Comparison of ENCODE assay signal across 22 cellular contexts in the genomic region with DNA sequence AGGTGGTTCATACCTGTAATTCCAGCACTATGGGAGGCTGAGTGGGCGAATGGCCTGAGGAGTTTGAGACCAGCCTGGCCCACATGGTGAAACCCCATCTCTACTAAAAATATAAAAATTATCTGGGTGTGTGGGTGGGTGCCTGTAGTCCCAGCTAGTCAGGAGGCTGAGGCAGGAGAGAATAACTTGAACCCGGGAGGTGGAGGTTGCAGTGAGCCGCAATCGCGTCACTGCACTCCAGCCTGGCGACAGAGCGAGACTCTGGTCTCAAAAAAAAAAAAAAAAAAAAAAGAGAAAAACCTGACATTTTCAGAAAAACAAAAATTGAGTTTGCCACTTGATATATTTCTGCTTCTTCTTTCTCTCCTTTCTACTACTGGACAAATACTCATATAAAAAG.
DNase-seq lines count a peak whose midpoint lies in the region.
"Had no signal": no experiment of that assay in that cellular context is flagged by ENCODE, and none has a peak within 500 bp of the region (broad histone marks: within the 10 kb centered on the region; RNA-seq: fewer than 3 reads in every experiment).

No MANE protein-coding gene starts in this region.

- H3K9me3 Mint-ChIP-seq in activated naive CD8-positive, alpha-beta T cell (ENCODE audit: low read depth), result no peaks in the 10 kb centered on the region
- H3K9me3 Mint-ChIP-seq: dendritic cell treated with granulocyte-macrophage colony-stimulating factor and Interleukin-4, amounts not matched to agents 40 ng/mL and 50 ng/mL, for 4 days; natural killer cell had no signal

- DNase-seq in stimulated activated CD4-positive, alpha-beta T cell treated with anti-CD3 and anti-CD28 coated beads, Interleukin-15, amount 100 ng/mL, for 24 hours, result peak; percentile 39
- DNase-seq in stimulated activated CD4-positive, alpha-beta T cell treated with anti-CD3 and anti-CD28 coated beads, Interleukin-2, amount 100 ng/mL, for 48 hours, result no peak
- peak; percentile 27 for DNase-seq in activated CD4-positive, alpha-beta T cell treated with anti-CD3 and anti-CD28 coated beads, Interleukin-2, amount 50 U/mL, for 1 hour
- DNase-seq in NCI-H345 treated with DMSO at 0.1 percent for 48 hours (lab: John Stamatoyannopoulos, UW; ENCODE audit: unreplicated experiment) (no peak), NOMO-1 treated with DMSO at 0.1 percent for 48 hours (lab: John Stamatoyannopoulos, UW; ENCODE audit: unreplicated experiment) (no peak), NCI-H187 (lab: John Stamatoyannopoulos, UW) (no peak)
- DNase-seq: activated gamma-delta T cell; caudate nucleus; DMS153; HCEC 1CT; Kasumi-1; left ventricle myocardium inferior; natural killer cell; NCI-H187 treated with DMSO at 0.1 percent for 48 hours; NCI-H526; Peyer's patch; SJCRH30; stimulated activated CD4-positive, alpha-beta T cell treated with anti-CD3 and anti-CD28 coated beads, Interleukin-2, amount 100 ng/mL, for 24 hours; thyroid gland; WERI-Rb-1 had no signal

- no peaks in the 10 kb centered on the region for H3K27me3 Mint-ChIP-seq in activated naive CD8-positive, alpha-beta T cell

- peak overlapping the region; percentile 98 for H3K4me3 Mint-ChIP-seq in activated naive CD8-positive, alpha-beta T cell
- H3K4me3 Mint-ChIP-seq: dendritic cell treated with granulocyte-macrophage colony-stimulating factor and Interleukin-4, amounts not matched to agents 40 ng/mL and 50 ng/mL, for 4 days had no signal

- H3K27ac Mint-ChIP-seq in activated naive CD8-positive, alpha-beta T cell, result peak overlapping the region; percentile 99
- H3K27ac Mint-ChIP-seq: dendritic cell treated with granulocyte-macrophage colony-stimulating factor and Interleukin-4, amounts not matched to agents 40 ng/mL and 50 ng/mL, for 4 days had no signal

- peaks cover 3% of the 10 kb centered on the region for H3K36me3 Mint-ChIP-seq in activated naive CD8-positive, alpha-beta T cell
- H3K36me3 Mint-ChIP-seq: natural killer cell had no signal

- H3K4me1 Mint-ChIP-seq in activated naive CD8-positive, alpha-beta T cell (ENCODE audit: low read depth), result peaks cover 71% of the 10 kb centered on the region

Comparison
In these comparisons a context has a peak if more than half of its experiments do, and no peak if none do; other contexts are left out.
1. DNase-seq: peak in stimulated activated CD4-positive, alpha-beta T cell treated with anti-CD3 and anti-CD28 coated beads, Interleukin-15, amount 100 ng/mL, for 24 hours (single experiment) and activated CD4-positive, alpha-beta T cell treated with anti-CD3 and anti-CD28 coated beads, Interleukin-2, amount 50 U/mL, for 1 hour (single experiment); none in stimulated activated CD4-positive, alpha-beta T cell treated with anti-CD3 and anti-CD28 coated beads, Interleukin-2, amount 100 ng/mL, for 48 hours (0 of 2), NCI-H345 treated with DMSO at 0.1 percent for 48 hours (single experiment), NOMO-1 treated with DMSO at 0.1 percent for 48 hours (single experiment) and NCI-H187 (0 of 2).